ENCODE assay signal across 22 cellular contexts in genomic region chr1:162264108-162264507, GRCh38.
DNase-seq lines count a peak whose midpoint lies in the region; ATAC-seq, FAIRE-seq and TF ChIP-seq lines count a peak whose summit lies in the region.
"Had no signal": no experiment of that assay in that cellular context is flagged by ENCODE, and none has a peak within 500 bp of the region (broad histone marks: within the 10 kb centered on the region; RNA-seq: fewer than 3 reads in every experiment).

No MANE protein-coding gene starts in this region.

- H3K79me2 ChIP-seq in GM23338 (replicated peaks; ENCODE audit: insufficient read depth) (peaks cover 7% of the 10 kb centered on the region; the same call in 1 of the 2 replicates), H1 (ENCODE audit: control insufficient read depth in 1 of 2, insufficient read depth in 2 of 2, low read length in 2 of 2) (no peaks in the 10 kb centered on the region), neural progenitor cell (ENCODE audit: low read depth) (peaks cover 6% of the 10 kb centered on the region)

- H3K4me1 Mint-ChIP-seq in GM23338 = peaks cover 17% of the 10 kb centered on the region
- peaks cover 7% of the 10 kb centered on the region for H3K4me1 Mint-ChIP-seq in WTC11
- peaks cover 5% of the 10 kb centered on the region for H3K4me1 Mint-ChIP-seq in neural progenitor cell
- H3K4me1 Mint-ChIP-seq: B cell had no signal

- H3K36me3 Mint-ChIP-seq in GM23338 (ENCODE audit: low read depth) (no peaks in the 10 kb centered on the region), WTC11 (no peaks in the 10 kb centered on the region), neural progenitor cell (peaks cover 15% of the 10 kb centered on the region)
- H3K36me3 Mint-ChIP-seq: CD8-positive, alpha-beta T cell had no signal

- H3K9me3 Mint-ChIP-seq in GM23338 (no peaks in the 10 kb centered on the region; the same call in 2 of the 3 replicates), WTC11 (peaks cover 4% of the 10 kb centered on the region), neural progenitor cell (peaks cover 10% of the 10 kb centered on the region)
- H3K9me3 Mint-ChIP-seq: CD4-positive, alpha-beta T cell; CD8-positive, alpha-beta T cell had no signal

- 79% methylated on average over 1 of the region's 1 CpG; no CpG with 5 or more reads in 1 of the 2 experiments for WGBS in H1 (ENCODE audit: extremely low coverage in 1 of 2, insufficient coverage in 1 of 2, insufficient read length in 1 of 2, insufficient replicate concordance in 2 of 2, low coverage in 1 of 2, low lambda C conversion rate in 2 of 2, missing lambda C conversion rate in 1 of 2), 2 experiments

- H3K9me2 ChIP-seq in GM23338 (ENCODE audit: insufficient read depth) = no peaks in the 10 kb centered on the region

- no peak for TF ChIP-seq CTCF in GM23338 (conservative IDR thresholded peaks at IDR 0.05; ENCODE audit: low read depth in 2 of 2)
- no peak for TF ChIP-seq CTCF in WTC11 (IDR thresholded peaks at IDR 0.05)
- no peak for TF ChIP-seq CTCF in H1 (IDR thresholded peaks at IDR 0.05; ENCODE audit: control extremely low read depth in 1 of 3, insufficient read depth in 1 of 3, low read depth in 1 of 3, low read length in 3 of 3)
- no peak for TF ChIP-seq CTCF in neural progenitor cell (IDR thresholded peaks at IDR 0.05)

- no peak overlapping the region for H3K27ac Mint-ChIP-seq in GM23338
- H3K27ac Mint-ChIP-seq in WTC11 = no peak overlapping the region
- H3K27ac Mint-ChIP-seq in neural progenitor cell = no peak overlapping the region
- H3K27ac Mint-ChIP-seq: B cell; CD4-positive, alpha-beta T cell; CD8-positive, alpha-beta T cell had no signal

- no peak overlapping the region for H2BK20ac ChIP-seq in H1 (ENCODE audit: low read length)

- H2BK15ac ChIP-seq in H1 (ENCODE audit: low read length) = no peak overlapping the region

- DNase-seq in GM23338 (ENCODE audit: low spot score) = peak; percentile 38
- DNase-seq in WTC11 (ENCODE audit: low spot score) = no peak
- DNase-seq in H1 (ENCODE audit: low read depth in 1 of 2, low spot score in 2 of 2) = no peak
- no peak for DNase-seq in neural progenitor cell (ENCODE audit: low spot score)
- DNase-seq: AML-193; Caco-2; Calu3; CD4-positive, alpha-beta T cell; CD8-positive, alpha-beta T cell; DMS79 treated with DMSO at 0.1 percent for 48 hours; GF-D8 had no signal

- peak; percentile 63 for FAIRE-seq in H1 (lab: Jason Lieb, UNC)
- FAIRE-seq: A549, G401.6, GM12891, GM19239 had no signal

- no peak overlapping the region for H2BK120ac ChIP-seq in H1 (replicated peaks; ENCODE audit: low read depth, low read length)

- H2BK12ac ChIP-seq in H1 (ENCODE audit: low read depth, low read length) = no peak overlapping the region

- H3K9me3 ChIP-seq in H1 (ENCODE audit: insufficient read depth in 2 of 2, low read depth in 1 of 2, low read length in 1 of 2) (no peaks in the 10 kb centered on the region), neural progenitor cell (ENCODE audit: low read depth) (no peaks in the 10 kb centered on the region)
- H3K9me3 ChIP-seq: A549; BLaER1 treated with 17β-estradiol and CSF1 and Interleukin-3, amounts not matched to agents 10 nM and 100 nM had no signal

- CTCF ChIA-PET in WTC11 (lab: Charles Lee) (no interaction called here), H1 (lab: Charles Lee; ENCODE audit: partially characterized antibody) (interaction anchor here (1.1 kb wide), 1 partner anchor 12 kb away, joined by 3 read pairs; no protein-coding TSS in a partner anchor)

- H3K27ac ChIP-seq in GM23338 (ENCODE audit: low read depth) (no peak overlapping the region), H1 (ENCODE audit: low read depth, low read length) (no peak overlapping the region), neural progenitor cell (no peak overlapping the region)
- H3K27ac ChIP-seq: 22Rv1; A549; BLaER1 treated with 17β-estradiol and CSF1 and Interleukin-3, amounts not matched to agents 10 nM and 100 nM; C4-2B had no signal

- H3K23ac ChIP-seq in H1 (ENCODE audit: insufficient read length) = no peak overlapping the region

- H3K4me3 Mint-ChIP-seq in GM23338 = no peak overlapping the region
- H3K4me3 Mint-ChIP-seq in WTC11 = no peak overlapping the region
- no peak overlapping the region for H3K4me3 Mint-ChIP-seq in neural progenitor cell
- H3K4me3 Mint-ChIP-seq: B cell; CD4-positive, alpha-beta T cell; CD8-positive, alpha-beta T cell had no signal

- TF ChIP-seq POLR2A in H1 (IDR thresholded peaks at IDR 0.05; ENCODE audit: control extremely low read depth in 1 of 2, low read depth in 2 of 2, low read length in 2 of 2) = no peak

- no peaks in the 10 kb centered on the region for H3K36me3 ChIP-seq in GM23338 (ENCODE audit: insufficient read depth)
- H3K36me3 ChIP-seq in H1 (ENCODE audit: control insufficient read depth in 2 of 4, insufficient read depth in 4 of 4, low read length in 3 of 4) = no peaks in the 10 kb centered on the region
- H3K36me3 ChIP-seq in neural progenitor cell = no peaks in the 10 kb centered on the region
- H3K36me3 ChIP-seq: BLaER1 treated with 17β-estradiol and CSF1 and Interleukin-3, amounts not matched to agents 10 nM and 100 nM had no signal

- H4K20me1 ChIP-seq in GM23338 (replicated peaks; ENCODE audit: insufficient read depth) (no peaks in the 10 kb centered on the region; the same call in 1 of the 2 replicates), H1 (replicated peaks in 1 of 2; ENCODE audit: control insufficient read depth in 1 of 2, insufficient read depth in 2 of 2, low read length in 2 of 2) (no peaks in the 10 kb centered on the region), neural progenitor cell (ENCODE audit: low read depth) (no peaks in the 10 kb centered on the region)
- H4K20me1 ChIP-seq: BLaER1 treated with 17β-estradiol and CSF1 and Interleukin-3, amounts not matched to agents 10 nM and 100 nM had no signal

- H3K23me2 ChIP-seq in H1 (ENCODE audit: low read depth, low read length) = no peaks in the 10 kb centered on the region

- no peak overlapping the region for H3K4me3 ChIP-seq in GM23338
- H3K4me3 ChIP-seq in H1 (ENCODE audit: extremely low read depth in 1 of 4, insufficient read depth in 2 of 4, low read depth in 3 of 4, low read length in 4 of 4) = no peak overlapping the region
- H3K4me3 ChIP-seq in neural progenitor cell = no peak overlapping the region
- H3K4me3 ChIP-seq: A549; BLaER1 treated with 17β-estradiol and CSF1 and Interleukin-3, amounts not matched to agents 10 nM and 100 nM had no signal

- no peaks in the 10 kb centered on the region for H3K79me1 ChIP-seq in H1 (ENCODE audit: low read depth, low read length)

- H4K91ac ChIP-seq in H1 (replicated peaks; ENCODE audit: insufficient read length, low read length) = no peak overlapping the region

- H3K27me3 Mint-ChIP-seq in GM23338 (ENCODE audit: insufficient read depth, low read depth, poor library complexity) (no peaks in the 10 kb centered on the region), WTC11 (ENCODE audit: low read depth) (no peaks in the 10 kb centered on the region), neural progenitor cell (ENCODE audit: insufficient read depth, low read depth) (no peaks in the 10 kb centered on the region)

- H3K18ac ChIP-seq in H1 (ENCODE audit: extremely low read depth, low read length) = no peak overlapping the region

- no peak overlapping the region for H3K9ac ChIP-seq in H1 (replicated peaks in 1 of 4; ENCODE audit: extremely low read depth in 1 of 4, low read depth in 3 of 4, low read length in 3 of 4)
- H3K9ac ChIP-seq in neural progenitor cell = no peak overlapping the region
- H3K9ac ChIP-seq: BLaER1 treated with 17β-estradiol and CSF1 and Interleukin-3, amounts not matched to agents 10 nM and 100 nM had no signal

- no peak overlapping the region for H3K56ac ChIP-seq in H1 (replicated peaks; ENCODE audit: insufficient read length, low read depth, low read length)

- ATAC-seq in GM23338 = peak; percentile 77
- ATAC-seq in WTC11 = peak; percentile 63
- no peak for ATAC-seq in HG02678 (IDR thresholded peaks at IDR 0.05; ENCODE audit: unreplicated experiment)
- ATAC-seq in HG02884 (IDR thresholded peaks at IDR 0.05; ENCODE audit: unreplicated experiment) = no peak
- ATAC-seq in GM21723 (IDR thresholded peaks at IDR 0.05; ENCODE audit: unreplicated experiment) = no peak
- ATAC-seq: A549; CD8-positive, alpha-beta T cell had no signal

- H2BK5ac ChIP-seq in H1 (ENCODE audit: low read depth, low read length) = no peak overlapping the region

- no peak overlapping the region for H3K4ac ChIP-seq in H1 (replicated peaks; ENCODE audit: insufficient read length, low read depth, low read length)

- H3K27me3 ChIP-seq in GM23338 (ENCODE audit: insufficient read depth) (no peaks in the 10 kb centered on the region), H1 (replicated peaks in 1 of 4; ENCODE audit: control insufficient read depth in 3 of 4, extremely low read depth in 1 of 4, insufficient read depth in 3 of 4, low read length in 3 of 4) (no peaks in the 10 kb centered on the region), neural progenitor cell (no peaks in the 10 kb centered on the region)
- H3K27me3 ChIP-seq: BLaER1 treated with 17β-estradiol and CSF1 and Interleukin-3, amounts not matched to agents 10 nM and 100 nM had no signal

- H3K4me1 ChIP-seq in GM23338 (ENCODE audit: insufficient read depth) (no peaks in the 10 kb centered on the region), H1 (replicated peaks in 1 of 4; ENCODE audit: control insufficient read depth in 3 of 4, insufficient read depth in 4 of 4, low read length in 3 of 4) (no peaks in the 10 kb centered on the region), neural progenitor cell (peaks cover 14% of the 10 kb centered on the region)
- H3K4me1 ChIP-seq: A549, Caco-2 had no signal

- no peak overlapping the region for H4K5ac ChIP-seq in H1 (ENCODE audit: insufficient read length, low read depth, low read length)

- TF ChIP-seq EP300 in H1 (IDR thresholded peaks at IDR 0.05; ENCODE audit: borderline replicate concordance in 1 of 2, low read depth in 2 of 2, low read length in 2 of 2) = no peak

- no peak overlapping the region for H3K14ac ChIP-seq in H1 (ENCODE audit: insufficient read length)

- H2AFZ ChIP-seq in GM23338 (no peak overlapping the region), H1 (ENCODE audit: low read length) (no peak overlapping the region), neural progenitor cell (replicated peaks) (no peak overlapping the region)

- H2AK5ac ChIP-seq in H1 (ENCODE audit: low read depth, low read length) = no peak overlapping the region

- H4K8ac ChIP-seq in H1 (ENCODE audit: extremely low read depth, insufficient read depth, low read length) = no peak overlapping the region

- H3F3A ChIP-seq in GM23338 (replicated peaks; ENCODE audit: low read depth) = no peaks in the 10 kb centered on the region
- peaks cover 4% of the 10 kb centered on the region for H3F3A ChIP-seq in neural progenitor cell (ENCODE audit: low read depth)

- no peak overlapping the region for H3K4me2 ChIP-seq in GM23338
- no peak overlapping the region for H3K4me2 ChIP-seq in H1 (ENCODE audit: insufficient read depth in 1 of 2, low read depth in 2 of 2, low read length in 2 of 2)
- H3K4me2 ChIP-seq in neural progenitor cell = peak overlapping the region; percentile 5
- H3K4me2 ChIP-seq: A549; BLaER1 treated with 17β-estradiol and CSF1 and Interleukin-3, amounts not matched to agents 10 nM and 100 nM had no signal

- TF ChIP-seq RAD21 in H1 (IDR thresholded peaks at IDR 0.05 in 1 of 2, conservative IDR thresholded peaks at IDR 0.05 in 1 of 2; ENCODE audit: low read depth in 2 of 2, low read length in 2 of 2) = no peak

- POLR2A ChIA-PET in WTC11 (lab: Charles Lee) (no interaction called here), H1 (lab: Charles Lee; ENCODE audit: partially characterized antibody) (no interaction called here)

Comparison
In these comparisons a context has a peak if more than half of its experiments do, and no peak if none do; other contexts are left out.
1. ATAC-seq: peak in GM23338 (single experiment) and WTC11 (single experiment); none in HG02678 (single experiment), HG02884 (single experiment) and GM21723 (single experiment).